16 cellular contexts compared by ENCODE assay signal in the genomic region with DNA sequence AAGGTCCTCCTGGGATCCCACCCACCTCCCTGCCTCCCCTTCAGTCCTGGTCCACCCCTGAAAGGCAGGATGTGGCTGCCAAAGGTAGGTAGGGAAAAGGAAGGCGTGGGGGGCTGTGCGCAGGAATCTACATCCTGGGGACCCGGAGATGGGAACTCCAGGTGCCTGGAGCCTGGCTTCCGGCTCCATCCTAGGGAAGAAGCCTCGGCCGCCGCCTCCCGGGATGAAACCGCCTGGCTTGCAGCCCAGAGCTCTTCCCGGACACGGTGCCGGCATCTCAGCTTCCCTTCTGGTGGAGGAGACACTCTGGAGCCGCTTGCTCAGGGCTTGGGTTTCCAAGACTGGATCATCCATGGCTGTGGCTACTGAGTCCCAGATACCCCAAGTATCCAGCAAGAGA. TPM values are rescaled to one million over a fixed set of nuclear protein-coding genes. Genes with fewer than 3 reads are reported as not detected.
DNase-seq lines count a peak whose midpoint lies in the region; ATAC-seq and TF ChIP-seq lines count a peak whose summit lies in the region.
"Had no signal": no experiment of that assay in that cellular context is flagged by ENCODE, and none has a peak within 500 bp of the region (broad histone marks: within the 10 kb centered on the region; RNA-seq: fewer than 3 reads in every experiment).

No MANE protein-coding gene starts in this region.

- H3K4me3 Mint-ChIP-seq in GM23338, result no peak overlapping the region
- no peak overlapping the region for H3K4me3 Mint-ChIP-seq in natural killer cell treated with Interleukin-12 subunit alpha and Interleukin-12 subunit beta and Interleukin-15 and Interleukin-18, amount 100 ng/mL, for 72 hours
- no peak overlapping the region for H3K4me3 Mint-ChIP-seq in CD4-positive, alpha-beta memory T cell
- H3K4me3 Mint-ChIP-seq: activated CD4-positive, alpha-beta T cell treated with anti-CD3 and anti-CD28 coated beads, Interleukin-2, amount 10 ng/mL, durations not matched to agents 7 days and 5 days had no signal

- H3K27me3 Mint-ChIP-seq in GM23338 (ENCODE audit: insufficient read depth, low read depth, poor library complexity), result peaks cover 19% of the 10 kb centered on the region
- peaks cover 5 to 6% of the 10 kb centered on the region in 2 donors for H3K27me3 Mint-ChIP-seq in natural killer cell treated with Interleukin-12 subunit alpha and Interleukin-12 subunit beta and Interleukin-15 and Interleukin-18, amount 100 ng/mL, for 72 hours
- H3K27me3 Mint-ChIP-seq in CD4-positive, alpha-beta memory T cell, result peaks cover 3 to 8% of the 10 kb centered on the region in 2 donors

- H4K20me1 ChIP-seq in GM23338 (replicated peaks; ENCODE audit: insufficient read depth), result no peaks in the 10 kb centered on the region

- peaks cover 3% of the 10 kb centered on the region; the same call in 1 of the 2 replicates for H3K36me3 ChIP-seq in GM23338 (ENCODE audit: insufficient read depth)
- no peaks in the 10 kb centered on the region for H3K36me3 ChIP-seq in CD4-positive, alpha-beta memory T cell (ENCODE audit: insufficient read depth, low read length)
- H3K36me3 ChIP-seq: BLaER1 treated with 17β-estradiol and CSF1 and Interleukin-3, amounts not matched to agents 10 nM and 100 nM; gastroesophageal sphincter had no signal

- H3K27ac ChIP-seq in GM23338 (ENCODE audit: low read depth) (no peak overlapping the region), right cardiac atrium (ENCODE audit: low read length) (peak overlapping the region; percentile 81)
- H3K27ac ChIP-seq in CD4-positive, alpha-beta memory T cell (ENCODE audit: low read depth, low read length), result no peak overlapping the region
- H3K27ac ChIP-seq: BLaER1 treated with 17β-estradiol and CSF1 and Interleukin-3, amounts not matched to agents 10 nM and 100 nM had no signal

- H3K27ac Mint-ChIP-seq in GM23338, result no peak overlapping the region
- H3K27ac Mint-ChIP-seq in natural killer cell treated with Interleukin-12 subunit alpha and Interleukin-12 subunit beta and Interleukin-15 and Interleukin-18, amount 100 ng/mL, for 72 hours, result no peak overlapping the region
- no peak overlapping the region for H3K27ac Mint-ChIP-seq in CD4-positive, alpha-beta memory T cell
- H3K27ac Mint-ChIP-seq: activated CD4-positive, alpha-beta T cell treated with anti-CD3 and anti-CD28 coated beads, Interleukin-2, amount 10 ng/mL, durations not matched to agents 7 days and 5 days had no signal

- no peaks in the 10 kb centered on the region for H3K9me3 ChIP-seq in right cardiac atrium (ENCODE audit: control insufficient read depth, low read length)
- H3K9me3 ChIP-seq in CD4-positive, alpha-beta memory T cell (ENCODE audit: control insufficient read depth in 1 of 2, low read length in 2 of 2), result no peaks in the 10 kb centered on the region

- TF ChIP-seq CTCF in GM23338 (conservative IDR thresholded peaks at IDR 0.05; ENCODE audit: low read depth in 2 of 2), result no peak

- H3K36me3 Mint-ChIP-seq in GM23338 (ENCODE audit: low read depth), result peaks cover 6% of the 10 kb centered on the region; the same call in 1 of the 3 replicates
- H3K36me3 Mint-ChIP-seq in natural killer cell treated with Interleukin-12 subunit alpha and Interleukin-12 subunit beta and Interleukin-15 and Interleukin-18, amount 100 ng/mL, for 72 hours, result no peaks in the 10 kb centered on the region
- H3K36me3 Mint-ChIP-seq in CD4-positive, alpha-beta memory T cell, result no peaks in the 10 kb centered on the region

- intact Hi-C loops in right cardiac atrium (cut with DNase I), result no loop called here
- intact Hi-C loops in CD4-positive, alpha-beta memory T cell (cut with micrococcal nuclease), result no loop called here

- POLR2A ChIA-PET in CD4-positive, alpha-beta memory T cell (lab: Charles Lee; ENCODE audit: partially characterized antibody), result no interaction called here

- CTCF ChIA-PET in CD4-positive, alpha-beta memory T cell (lab: Charles Lee; ENCODE audit: partially characterized antibody), result no interaction called here

- no peak overlapping the region for H3K4me2 ChIP-seq in GM23338

- H3K4me1 ChIP-seq in GM23338 (ENCODE audit: insufficient read depth), result peaks cover 24% of the 10 kb centered on the region; the same call in 1 of the 2 replicates
- H3K4me1 ChIP-seq in right cardiac atrium (ENCODE audit: control insufficient read depth, insufficient read depth, low read length), result peaks cover 7% of the 10 kb centered on the region
- no peaks in the 10 kb centered on the region for H3K4me1 ChIP-seq in CD4-positive, alpha-beta memory T cell (ENCODE audit: insufficient read depth, low read length)

- no peaks in the 10 kb centered on the region for H3F3A ChIP-seq in GM23338 (replicated peaks; ENCODE audit: low read depth)

- WGBS in right cardiac atrium, result 30% methylated on average over 13 of the region's 13 CpGs

- H3K27me3 ChIP-seq in GM23338 (ENCODE audit: insufficient read depth) (no peaks in the 10 kb centered on the region), right cardiac atrium (ENCODE audit: control insufficient read depth, insufficient read depth) (no peaks in the 10 kb centered on the region)
- H3K27me3 ChIP-seq in CD4-positive, alpha-beta memory T cell (ENCODE audit: insufficient read depth, low read length), result no peaks in the 10 kb centered on the region

- 0 out of 2 replicates have a peak overlapping the region, but pooled peaks have one; percentile 69 for H2AFZ ChIP-seq in GM23338

- TF ChIP-seq POLR2A in GM18505 (IDR thresholded peaks at IDR 0.05; ENCODE audit: borderline replicate concordance, extremely low read depth, insufficient read depth, insufficient read length), result no peak

- H3K79me2 ChIP-seq in GM23338 (replicated peaks; ENCODE audit: insufficient read depth), result no peaks in the 10 kb centered on the region

- H3K9me3 Mint-ChIP-seq in GM23338, result peaks cover 15% of the 10 kb centered on the region
- no peaks in the 10 kb centered on the region for H3K9me3 Mint-ChIP-seq in natural killer cell treated with Interleukin-12 subunit alpha and Interleukin-12 subunit beta and Interleukin-15 and Interleukin-18, amount 100 ng/mL, for 72 hours
- H3K9me3 Mint-ChIP-seq in CD4-positive, alpha-beta memory T cell, result peaks cover 0 to 8% (median 3%) of the 10 kb centered on the region in 8 donors
- H3K9me3 Mint-ChIP-seq: activated CD4-positive, alpha-beta T cell treated with anti-CD3 and anti-CD28 coated beads, Interleukin-2, amount 10 ng/mL, durations not matched to agents 7 days and 5 days had no signal

- H3K4me3 ChIP-seq in GM23338 (no peak overlapping the region), right cardiac atrium (ENCODE audit: low read length) (no peak overlapping the region)
- H3K4me3 ChIP-seq in CD4-positive, alpha-beta memory T cell (ENCODE audit: low read length in 2 of 2), result no peak overlapping the region
- H3K4me3 ChIP-seq: BLaER1 treated with 17β-estradiol and CSF1 and Interleukin-3, amounts not matched to agents 10 nM and 100 nM; gastroesophageal sphincter had no signal

- no peaks in the 10 kb centered on the region for H3K9me2 ChIP-seq in GM23338 (ENCODE audit: insufficient read depth)

- peak; percentile 69 for DNase-seq in AG08395 (ENCODE audit: low spot score)
- peak; percentile 38 for DNase-seq in GM23338 (ENCODE audit: low spot score)
- DNase-seq in amniotic epithelial cell (ENCODE audit: low read depth), result peak; percentile 53
- DNase-seq in right cardiac atrium, result peak; percentile 57 to 84 (median 74)
- DNase-seq in dedifferentiated amniotic fluid mesenchymal stem cell (ENCODE audit: extremely low spot score), result no peak
- no peak for DNase-seq in natural killer cell treated with Interleukin-12 subunit alpha and Interleukin-12 subunit beta and Interleukin-15 and Interleukin-18, amount 100 ng/mL, for 72 hours (ENCODE audit: low spot score)
- no peak for DNase-seq in CD4-positive, alpha-beta memory T cell
- DNase-seq: activated CD4-positive, alpha-beta T cell treated with anti-CD3 and anti-CD28 coated beads, Interleukin-2, amount 10 ng/mL, durations not matched to agents 7 days and 5 days; kidney; NCI-H2107; stimulated activated naive CD8-positive, alpha-beta T cell treated with anti-CD3 and anti-CD28 coated beads, Interleukin-15, Interleukin-2, amounts not matched to agents 100 U/mL and 50 U/mL, for 24 hours; T-helper 2 cell had no signal

- ATAC-seq in GM23338 (no peak), right cardiac atrium (peak; percentile 22 to 28), GM18505 (IDR thresholded peaks at IDR 0.05; ENCODE audit: unreplicated experiment) (no peak)
- no peak for ATAC-seq in natural killer cell treated with Interleukin-12 subunit alpha and Interleukin-12 subunit beta and Interleukin-15 and Interleukin-18, amount 100 ng/mL, for 72 hours
- ATAC-seq: HCT116; stimulated activated naive CD8-positive, alpha-beta T cell treated with anti-CD3 and anti-CD28 coated beads, Interleukin-15, Interleukin-2, amounts not matched to agents 100 U/mL and 50 U/mL, for 24 hours had no signal

- peaks cover 26% of the 10 kb centered on the region for H3K4me1 Mint-ChIP-seq in GM23338
- H3K4me1 Mint-ChIP-seq in natural killer cell treated with Interleukin-12 subunit alpha and Interleukin-12 subunit beta and Interleukin-15 and Interleukin-18, amount 100 ng/mL, for 72 hours (ENCODE audit: low read depth in 2 of 2), result no peaks in the 10 kb centered on the region
- peaks cover 0 to 2% (median 0%) of the 10 kb centered on the region in 4 donors for H3K4me1 Mint-ChIP-seq in CD4-positive, alpha-beta memory T cell
- H3K4me1 Mint-ChIP-seq: activated CD4-positive, alpha-beta T cell treated with anti-CD3 and anti-CD28 coated beads, Interleukin-2, amount 10 ng/mL, durations not matched to agents 7 days and 5 days had no signal

RNA-seq across cellular contexts. Expression of a gene that starts 33.3 kb away (rescaled TPM):
- 5.2 and 8.0 TPM in 2 replicates for total RNA-seq in GM23338 (2014; rRNA removed; shearing (Covaris generic))
- 1.9 and 2.2 TPM in 2 replicates for polyA plus RNA-seq in GM23338 (2016; fragmentation: Nextera tagmentation; extraction: Ambion mirVana)
- total RNA-seq in right cardiac atrium, result 10 to 100 TPM in 3 of 4 donors, 1 to 10 TPM in 1; 9.3 to 82.1 (median 20.6) TPM
- 15.4 TPM for polyA plus RNA-seq in right cardiac atrium
- not detected for total RNA-seq in natural killer cell treated with Interleukin-12 subunit alpha and Interleukin-12 subunit beta and Interleukin-15 and Interleukin-18, amount 100 ng/mL, for 72 hours
- 10 to 100 TPM; 15.7 to 16.9 TPM for total RNA-seq in CD4-positive, alpha-beta memory T cell
- 10 to 100 TPM in 1 of 2 donors, 1 to 10 TPM in 1; 6.8 to 11.4 TPM for polyA plus RNA-seq in CD4-positive, alpha-beta memory T cell

RNA-seq across cellular contexts. Expression of a gene that starts 41.4 kb away (rescaled TPM):
- total RNA-seq in GM23338 (2014; rRNA removed; shearing (Covaris generic)), result 2,755 and 3,244 TPM in 2 replicates
- polyA plus RNA-seq in GM23338 (2016; fragmentation: Nextera tagmentation; extraction: Ambion mirVana) (1,846 and 1,983 TPM in 2 replicates), right cardiac atrium (1,325 TPM)
- 1,000 to 10,000 TPM in 2 of 4 donors, 100 to 1,000 TPM in 2; 948 to 1,416 (median 984) TPM for total RNA-seq in right cardiac atrium
- 1,000 to 10,000 TPM; 1,242 to 2,090 TPM for total RNA-seq in natural killer cell treated with Interleukin-12 subunit alpha and Interleukin-12 subunit beta and Interleukin-15 and Interleukin-18, amount 100 ng/mL, for 72 hours
- 1,000 to 10,000 TPM; 3,492 to 3,635 TPM for total RNA-seq in CD4-positive, alpha-beta memory T cell
- 1,000 to 10,000 TPM; 3,292 to 4,075 TPM for polyA plus RNA-seq in CD4-positive, alpha-beta memory T cell

Comparison
In these comparisons a context has a peak if more than half of its experiments do, and no peak if none do; other contexts are left out.
1. DNase-seq: peak in AG08395 (single experiment), GM23338 (single experiment), amniotic epithelial cell (single experiment) and right cardiac atrium (3 of 3); none in dedifferentiated amniotic fluid mesenchymal stem cell (single experiment), natural killer cell treated with Interleukin-12 subunit alpha and Interleukin-12 subunit beta and Interleukin-15 and Interleukin-18, amount 100 ng/mL, for 72 hours (single experiment) and CD4-positive, alpha-beta memory T cell (0 of 5).
2. ATAC-seq: peak in right cardiac atrium (2 of 2); none in GM23338 (single experiment), natural killer cell treated with Interleukin-12 subunit alpha and Interleukin-12 subunit beta and Interleukin-15 and Interleukin-18, amount 100 ng/mL, for 72 hours (0 of 2) and GM18505 (single experiment).